ENCODE assay signal across 25 cellular contexts in genomic region chr14:96277890-96278289, GRCh38. TPM values are rescaled to one million over a fixed set of nuclear protein-coding genes. Genes with fewer than 3 reads are reported as not detected.
"Had no signal": no experiment of that assay in that cellular context is flagged by ENCODE, and none has a peak within 500 bp of the region (broad histone marks: within the 10 kb centered on the region; RNA-seq: fewer than 3 reads in every experiment).

No MANE protein-coding gene starts in this region.

- H3K27me3 Mint-ChIP-seq: stimulated activated memory B cell treated with anti-CD40 and anti-IgM and Interleukin-4, amounts not matched to agents 10 μg/mL and 1 μg/mL and 100 μg/mL, for 72 hours had no signal

- H3K27ac Mint-ChIP-seq: effector memory CD8-positive, alpha-beta T cell; natural killer cell; stimulated activated memory B cell treated with anti-CD40 and anti-IgM and Interleukin-4, amounts not matched to agents 10 μg/mL and 1 μg/mL and 100 μg/mL, for 72 hours had no signal

- H3K27ac ChIP-seq: lower lobe of right lung, parathyroid adenoma, psoas muscle, sigmoid colon, thoracic aorta, tibial nerve, upper lobe of right lung, uterus had no signal

- H3K4me3 Mint-ChIP-seq: effector memory CD8-positive, alpha-beta T cell; natural killer cell; neural crest cell; stimulated activated memory B cell treated with anti-CD40 and anti-IgM and Interleukin-4, amounts not matched to agents 10 μg/mL and 1 μg/mL and 100 μg/mL, for 72 hours had no signal

- H3K36me3 Mint-ChIP-seq: natural killer cell had no signal

- H3K4me1 Mint-ChIP-seq: natural killer cell; stimulated activated memory B cell treated with anti-CD40 and anti-IgM and Interleukin-4, amounts not matched to agents 10 μg/mL and 1 μg/mL and 100 μg/mL, for 72 hours had no signal

- H3K4me3 ChIP-seq: lower lobe of right lung, psoas muscle, sigmoid colon, thoracic aorta, tibial nerve, upper lobe of right lung, uterus had no signal

- H3K36me3 ChIP-seq: sigmoid colon, upper lobe of right lung, uterus had no signal

- ATAC-seq: effector memory CD8-positive, alpha-beta T cell; left ventricle myocardium superior; lower lobe of right lung; natural killer cell; psoas muscle; right cardiac atrium; stimulated activated memory B cell treated with anti-CD40 and anti-IgM and Interleukin-4, amounts not matched to agents 10 μg/mL and 1 μg/mL and 100 μg/mL, for 72 hours; stimulated activated naive CD8-positive, alpha-beta T cell treated with anti-CD3 and anti-CD28 coated beads, Interleukin-15, Interleukin-2, amounts not matched to agents 100 U/mL and 50 U/mL, for 24 hours; upper lobe of right lung had no signal

- FAIRE-seq: endometrium, frontal cortex, keratinocyte had no signal

- H3K27me3 ChIP-seq: sigmoid colon, tibial nerve, upper lobe of right lung, uterus had no signal

- H3K9me3 Mint-ChIP-seq: effector memory CD8-positive, alpha-beta T cell; natural killer cell; neural crest cell had no signal

- DNase-seq: cortex of kidney; effector memory CD8-positive, alpha-beta T cell; head of caudate nucleus; left ventricle myocardium superior; lower lobe of right lung; natural killer cell; psoas muscle; sigmoid colon; stimulated activated CD4-positive, alpha-beta T cell treated with anti-CD3 and anti-CD28 coated beads, Interleukin-4, amount 100 ng/mL, for 4 hours; stimulated activated naive CD8-positive, alpha-beta T cell treated with anti-CD3 and anti-CD28 coated beads, Interleukin-15, Interleukin-2, amounts not matched to agents 100 U/mL and 50 U/mL, for 24 hours; substantia nigra; upper lobe of right lung; uterus had no signal

- H3K9me3 ChIP-seq: uterus had no signal

- H3K4me1 ChIP-seq: parathyroid adenoma, uterus had no signal

RNA-seq across cellular contexts. Expression of gene BDKRB1, which starts 21.9 kb away (rescaled TPM):
- total RNA-seq: dermis microvascular lymphatic vessel endothelial cell, glomerular endothelial cell, left ventricle myocardium superior, lower lobe of right lung, natural killer cell, neural crest cell, right cardiac atrium, skeletal muscle tissue, upper lobe of right lung had no signal
